ENCODE assay signal across 9 cellular contexts in the genomic region with DNA sequence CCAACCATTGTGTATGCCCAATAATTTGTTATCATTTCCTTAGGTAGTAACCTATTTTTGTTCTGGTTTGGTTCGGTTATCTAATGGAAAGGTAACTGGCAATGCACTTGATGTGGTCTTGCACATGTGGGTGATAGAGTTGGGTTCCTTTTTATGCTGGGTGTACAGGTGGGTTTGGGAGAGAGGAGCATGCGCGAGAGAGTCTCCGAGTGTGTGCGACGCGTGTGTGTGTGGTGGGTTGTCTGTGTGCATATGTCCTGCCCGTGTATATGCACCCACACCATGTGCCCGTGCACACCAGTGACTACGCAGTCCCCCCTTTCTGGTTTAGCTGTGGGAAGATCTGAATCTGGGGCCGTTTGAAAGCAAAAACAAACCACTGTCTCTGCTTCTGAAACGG.
A peak's percentile ranks its signal among the peaks of the same experiment; 100 is the strongest.
DNase-seq lines count a peak whose midpoint lies in the region; ATAC-seq, FAIRE-seq and TF ChIP-seq lines count a peak whose summit lies in the region.
"Had no signal": no experiment of that assay in that cellular context is flagged by ENCODE, and none has a peak within 500 bp of the region (broad histone marks: within the 10 kb centered on the region; RNA-seq: fewer than 3 reads in every experiment).

No MANE protein-coding gene starts in this region.

- H3K4me2 ChIP-seq in MM.1S (ENCODE audit: low read depth, low read length) = peak overlapping the region; percentile 94
- no peak overlapping the region for H3K4me2 ChIP-seq in osteoblast (ENCODE audit: insufficient read depth, low read length)

- H3K27me3 Mint-ChIP-seq in central memory CD8-positive, alpha-beta T cell = peaks cover 19% of the 10 kb centered on the region

- intact Hi-C loops in cardiac septum (cut with DNase I) = no loop called here

- peaks cover 9% of the 10 kb centered on the region; the same call in 1 of the 2 replicates for H3F3A ChIP-seq in MM.1S (ENCODE audit: insufficient read depth, low read length)

- peak; percentile 27 for ATAC-seq in central memory CD8-positive, alpha-beta T cell (replicated peaks; ENCODE audit: extremely low read depth, poor library complexity, severe bottlenecking)
- ATAC-seq in HG02973 (IDR thresholded peaks at IDR 0.05; ENCODE audit: unreplicated experiment) = no peak

- peak overlapping the region; percentile 92 for H3K4me3 Mint-ChIP-seq in central memory CD8-positive, alpha-beta T cell

- H3K9me2 ChIP-seq in MM.1S (replicated peaks; ENCODE audit: insufficient read depth, low read length) = no peaks in the 10 kb centered on the region

- TF ChIP-seq CTCF in GM06990 (IDR thresholded peaks at IDR 0.05; ENCODE audit: insufficient read depth, low read length, poor library complexity, severe bottlenecking) (no peak), MM.1S (IDR thresholded peaks at IDR 0.05; ENCODE audit: low read length) (no peak), osteoblast (IDR thresholded peaks at IDR 0.05; ENCODE audit: extremely low read depth, low read depth, low read length) (no peak)

- H2AFZ ChIP-seq in MM.1S (ENCODE audit: low read length) = peak overlapping the region; percentile 59
- no peak overlapping the region for H2AFZ ChIP-seq in osteoblast (ENCODE audit: low read length)

- H3K36me3 ChIP-seq in GM06990 (ENCODE audit: control insufficient read depth, insufficient read depth, low read length) = no peaks in the 10 kb centered on the region
- no peaks in the 10 kb centered on the region for H3K36me3 ChIP-seq in MM.1S (replicated peaks; ENCODE audit: insufficient read depth, low read length)
- H3K36me3 ChIP-seq in osteoblast (ENCODE audit: insufficient read depth, low read length) = peaks cover 7% of the 10 kb centered on the region

- peaks cover 50% of the 10 kb centered on the region for H3K4me1 Mint-ChIP-seq in central memory CD8-positive, alpha-beta T cell

- H4K20me1 ChIP-seq in MM.1S (ENCODE audit: insufficient read depth, low read length) (no peaks in the 10 kb centered on the region), osteoblast (ENCODE audit: insufficient read depth, low read length) (peaks cover 3% of the 10 kb centered on the region)

- peak overlapping the region; percentile 91 for H3K9ac ChIP-seq in MM.1S (ENCODE audit: low read length)

- no peaks in the 10 kb centered on the region for H3K4me1 ChIP-seq in MM.1S (ENCODE audit: low read length)
- H3K4me1 ChIP-seq in osteoblast (ENCODE audit: insufficient read depth, low read length) = no peaks in the 10 kb centered on the region

- H3K27me3 ChIP-seq in GM06990 (replicated peaks; ENCODE audit: control insufficient read depth, insufficient read depth, low read length) (no peaks in the 10 kb centered on the region), MM.1S (replicated peaks; ENCODE audit: insufficient read depth, low read length) (no peaks in the 10 kb centered on the region), osteoblast (ENCODE audit: insufficient read depth, low read length) (peaks cover 3% of the 10 kb centered on the region)

- peak overlapping the region; percentile 82; the same call in 1 of the 2 replicates for H3K27ac ChIP-seq in MM.1S (ENCODE audit: low read length)
- no peak overlapping the region for H3K27ac ChIP-seq in osteoblast (ENCODE audit: low read depth, low read length)

- H3K36me3 Mint-ChIP-seq in central memory CD8-positive, alpha-beta T cell (ENCODE audit: insufficient read depth) = peaks cover 11% of the 10 kb centered on the region

- H3K79me2 ChIP-seq in MM.1S (ENCODE audit: low read length) = no peaks in the 10 kb centered on the region
- H3K79me2 ChIP-seq in osteoblast (ENCODE audit: insufficient read depth, low read length) = no peaks in the 10 kb centered on the region

- H3K9me3 ChIP-seq in MM.1S (replicated peaks; ENCODE audit: insufficient read depth, low read length) (no peaks in the 10 kb centered on the region), osteoblast (ENCODE audit: low read depth, low read length) (peaks cover 2% of the 10 kb centered on the region)

- H3K9me3 Mint-ChIP-seq in central memory CD8-positive, alpha-beta T cell = no peaks in the 10 kb centered on the region

- no peak for FAIRE-seq in frontal cortex (lab: Jason Lieb, UNC)

- H3K4me3 ChIP-seq in GM06990 (replicated peaks; ENCODE audit: low read depth, low read length) (peak overlapping the region; percentile 62), MM.1S (ENCODE audit: low read length) (peak overlapping the region; percentile 62), osteoblast (ENCODE audit: insufficient read depth, low read length) (no peak overlapping the region)

- DNase-seq in GM06990 (ENCODE audit: extremely low read depth, insufficient read length) (no peak), MM.1S (peak; percentile 47), osteoblast (ENCODE audit: insufficient read length, low spot score, missing footprints) (peak; percentile 51), occipital lobe (lab: John Stamatoyannopoulos, UW) (no peak), cardiac septum (ENCODE audit: low spot score) (no peak), frontal cortex (ENCODE audit: low spot score in 2 of 2) (no peak)
- DNase-seq in central memory CD8-positive, alpha-beta T cell (ENCODE audit: low spot score in 2 of 2) = no peak
- DNase-seq: NCI-H2081 had no signal

- H3K27ac Mint-ChIP-seq in central memory CD8-positive, alpha-beta T cell (ENCODE audit: low read depth) = peak overlapping the region; percentile 83

Comparison
In these comparisons a context has a peak if more than half of its experiments do, and no peak if none do; other contexts are left out.
1. DNase-seq: peak in MM.1S (single experiment) and osteoblast (single experiment); none in GM06990 (single experiment), central memory CD8-positive, alpha-beta T cell (0 of 2), occipital lobe (single experiment), cardiac septum (single experiment) and frontal cortex (0 of 2).